6 cellular contexts compared by ENCODE assay signal in genomic region chr6:83413068-83413467, GRCh38. TPM values are rescaled to one million over a fixed set of nuclear protein-coding genes. Genes with fewer than 3 reads are reported as not detected.
"Had no signal": no experiment of that assay in that cellular context is flagged by ENCODE, and none has a peak within 500 bp of the region (broad histone marks: within the 10 kb centered on the region; RNA-seq: fewer than 3 reads in every experiment).

No MANE protein-coding gene starts in this region.

- DNase-seq: IMR-90, KBM-7, KG1 had no signal

- FAIRE-seq: HTR-8/SVneo had no signal

- H3K27ac ChIP-seq: HL-60 had no signal

RNA-seq across cellular contexts. Expression of gene ME1, which starts 17.8 kb away (rescaled TPM):
- polyA plus RNA-seq: IgD-negative memory B cell had no signal
